In the genomic region with DNA sequence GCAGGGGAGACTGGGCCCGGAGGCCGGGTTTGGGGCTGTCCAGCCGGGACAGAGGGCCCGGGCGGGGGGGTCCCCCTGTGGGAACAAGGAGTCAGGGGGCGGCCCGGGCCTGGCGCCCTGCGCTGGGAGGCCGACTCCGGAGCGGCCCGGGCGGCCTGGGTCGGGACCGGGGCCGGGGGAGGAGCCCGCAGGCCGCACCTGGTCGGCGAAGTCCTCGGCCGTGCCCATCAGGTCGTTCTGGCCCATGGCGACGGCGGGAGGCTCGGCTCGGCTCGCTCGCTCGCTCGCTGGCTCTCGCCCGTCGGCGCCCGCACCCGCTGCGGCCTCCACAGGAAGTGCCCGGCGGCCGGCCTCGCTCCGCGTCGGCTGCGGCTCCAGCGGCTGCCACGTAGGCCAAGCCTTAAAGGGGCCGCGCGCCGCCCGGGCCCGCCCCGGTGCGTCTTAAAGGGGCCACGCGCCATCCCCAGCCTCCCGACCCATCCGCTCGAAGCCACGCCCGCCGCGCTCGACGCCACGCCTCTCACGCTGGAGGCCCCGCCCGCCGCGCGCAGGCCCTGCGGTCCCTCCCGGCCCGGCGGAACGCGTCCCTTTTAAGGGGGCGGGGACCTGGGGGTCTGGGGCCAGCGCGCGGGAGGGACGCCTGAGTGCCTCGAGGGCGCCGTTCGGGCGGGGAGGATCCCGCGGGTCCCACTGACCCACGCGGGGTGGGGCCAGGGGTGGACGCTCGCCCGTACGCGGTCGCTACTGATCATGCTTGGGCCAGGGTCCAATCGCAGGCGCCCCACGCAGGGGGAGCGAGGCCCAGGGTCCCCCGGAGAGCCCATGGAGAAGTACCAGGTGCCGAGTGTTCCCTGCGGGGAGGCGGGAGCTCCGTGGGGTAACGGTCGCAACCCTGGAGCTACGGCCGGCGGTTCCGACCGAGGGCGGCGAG, we compare ENCODE assay signal across 8 cellular contexts. TPM values are rescaled to one million over a fixed set of nuclear protein-coding genes. Genes with fewer than 3 reads are reported as not detected.
A peak's percentile ranks its signal among the peaks of the same experiment; 100 is the strongest.
DNase-seq lines count a peak whose midpoint lies in the region; ATAC-seq and TF ChIP-seq lines count a peak whose summit lies in the region.

TSS of gene STKLD1 (plus strand) at position 643 of the 931 bp plus-strand sequence. CDS start at position 751, 108 bp downstream.
TSS of gene SURF4 (minus strand) at position 337 of the 931 bp plus-strand sequence. CDS start at position 246, 91 bp downstream.

- in situ Hi-C loops in T47D (cut with HindIII; ENCODE audit: low pct_unique_long_range_greater_than_20kb, low sequenced_read_pairs) = no loop called here

- CTCF ChIA-PET in AG04450 (lab: Charles Lee) = interaction anchor here (0.5 to 1.7 kb wide), 3 partner anchors 19 to 475 kb away, joined by 3 to 4 read pairs (median 4); no protein-coding TSS in a partner anchor

- peaks cover 6% of the 10 kb centered on the region for H3K9me3 ChIP-seq in AG04450 (ENCODE audit: control insufficient read depth, insufficient read depth, low read length)

- POLR2A ChIA-PET in AG04450 (lab: Yijun Ruan, JAX) = interaction anchor here (0.6 to 1.8 kb wide), 4 partner anchors 26 to 42 kb away, joined by 3 to 9 read pairs (median 6); partner anchors contain the start of genes MED22 and RPL7A

- DNase-seq in AG04450 (ENCODE audit: low read depth, low spot score) (peak; percentile 79), NCI-H2196 (lab: John Stamatoyannopoulos, UW; ENCODE audit: unreplicated experiment) (peak; percentile 96), T47D (ENCODE audit: low read depth in 1 of 2, low spot score in 1 of 2) (peak; percentile 99), iPS-NIHi11 (ENCODE audit: low spot score) (peak; percentile 100)

- peak within 1 kb of the TSS; percentile 73 for H3K4me3 ChIP-seq in AG04450 (ENCODE audit: low read depth, low read length)
- peak within 1 kb of the TSS; percentile 79 to 100 (median 92) for H3K4me3 ChIP-seq in skin epidermis

- H3K27ac ChIP-seq in AG04450 (ENCODE audit: low read depth, low read length) = peak within 1 kb of the TSS; percentile 80
- peak within 1 kb of the TSS; percentile 98 for H3K27ac ChIP-seq in VCaP
- H3K27ac ChIP-seq in skin epidermis = peak within 1 kb of the TSS; percentile 93 to 100 (median 99)

- H3K27me3 ChIP-seq in AG04450 (ENCODE audit: control insufficient read depth, insufficient read depth, low read length) = no peaks in the 10 kb centered on the region

- TF ChIP-seq CTCF in AG04450 (IDR thresholded peaks at IDR 0.05; ENCODE audit: low read depth, low read length) (no peak), VCaP (conservative IDR thresholded peaks at IDR 0.05) (no peak)

- ATAC-seq in GM18909 (IDR thresholded peaks at IDR 0.05; ENCODE audit: poor library complexity, unreplicated experiment) (peak; percentile 90), HG03139 (IDR thresholded peaks at IDR 0.05; ENCODE audit: unreplicated experiment) (peak; percentile 86)

RNA-seq across cellular contexts. Expression of gene STKLD1, which starts in this region (rescaled TPM):
- polyA plus RNA-seq in AG04450 (2011; rRNA removed) = 0.95 and 1.4 TPM in 2 replicates
- 0.35 TPM in 1 of 2 replicates, not detected in the other for polyA minus RNA-seq in AG04450 (2011; rRNA and poly(A)+ RNA removed)

RNA-seq across cellular contexts. Expression of gene SURF4, which starts in this region (rescaled TPM):
- polyA plus RNA-seq in AG04450 (2011; rRNA removed) = 293 and 296 TPM in 2 replicates
- polyA minus RNA-seq in AG04450 (2011; rRNA and poly(A)+ RNA removed) = 252 and 301 TPM in 2 replicates

Comparison
In these comparisons a context has a peak if more than half of its experiments do, and no peak if none do; other contexts are left out.
1. Peak in every context shown above with its lines: DNase-seq, ATAC-seq, H3K4me3 ChIP-seq and H3K27ac ChIP-seq.